14 cellular contexts compared by ENCODE assay signal in the genomic region with DNA sequence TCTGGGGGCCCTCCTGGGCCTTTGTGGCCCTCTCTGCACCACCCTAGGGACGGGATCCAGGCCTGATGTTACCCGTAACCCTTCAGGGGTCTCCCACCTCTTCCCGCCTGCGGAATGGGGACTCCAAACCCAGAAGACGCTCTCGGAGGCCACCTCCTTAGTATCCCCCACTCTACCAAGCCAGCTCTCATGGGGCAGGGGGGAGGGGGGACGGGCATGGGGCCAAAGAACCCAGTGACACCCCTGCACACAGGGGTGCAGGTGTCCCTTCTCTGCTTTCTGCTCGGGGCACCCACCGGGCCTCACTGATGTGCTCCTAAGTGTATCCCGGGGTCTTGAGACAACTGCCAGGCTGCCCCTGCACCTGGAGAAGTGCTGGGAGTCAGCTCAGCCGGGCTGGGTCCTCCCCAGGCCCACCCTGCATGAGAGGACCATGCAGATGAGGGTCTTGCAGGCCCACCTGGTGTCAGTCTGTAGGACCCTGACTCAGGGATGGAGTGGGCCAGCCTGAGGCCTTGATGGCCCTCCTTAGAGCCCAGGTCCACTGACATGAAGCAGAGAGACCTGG.
DNase-seq lines count a peak whose midpoint lies in the region; ATAC-seq, FAIRE-seq and TF ChIP-seq lines count a peak whose summit lies in the region.
"Had no signal": no experiment of that assay in that cellular context is flagged by ENCODE, and none has a peak within 500 bp of the region (broad histone marks: within the 10 kb centered on the region; RNA-seq: fewer than 3 reads in every experiment).

No MANE protein-coding gene starts in this region.

- no peak for FAIRE-seq in astrocyte (lab: Jason Lieb, UNC)
- FAIRE-seq: bronchial epithelial cell, GM18507, small intestine had no signal

- H3K9ac ChIP-seq in astrocyte (ENCODE audit: low read length) = peak overlapping the region; percentile 54

- DNase-seq in cardiac muscle cell (ENCODE audit: low read depth in 1 of 2, low spot score in 1 of 2) (no peak), Right ventricle myocardium superior (no peak), astrocyte (ENCODE audit: low read depth) (no peak), lower lobe of right lung (peak; percentile 30), activated gamma-delta T cell treated with Interleukin-2 at 50 U/mL for 16 hours (no peak), HEK293T (ENCODE audit: extremely low spot score) (no peak)
- DNase-seq in natural killer cell treated with Interleukin-12 subunit alpha and Interleukin-12 subunit beta and Interleukin-15 and Interleukin-18, amount 100 ng/mL, for 72 hours (ENCODE audit: low spot score) = no peak

- H3K9me3 ChIP-seq in cardiac muscle cell (ENCODE audit: low read depth) (no peaks in the 10 kb centered on the region), astrocyte (ENCODE audit: insufficient read depth, low read depth, low read length) (no peaks in the 10 kb centered on the region), lower lobe of right lung (no peaks in the 10 kb centered on the region)
- H3K9me3 ChIP-seq: uterus had no signal

- H3K27ac Mint-ChIP-seq in astrocyte (ENCODE audit: unreplicated experiment) = peak overlapping the region; percentile 34
- no peak overlapping the region for H3K27ac Mint-ChIP-seq in natural killer cell treated with Interleukin-12 subunit alpha and Interleukin-12 subunit beta and Interleukin-15 and Interleukin-18, amount 100 ng/mL, for 72 hours
- H3K27ac Mint-ChIP-seq: activated CD4-positive, alpha-beta memory T cell treated with anti-CD3 and anti-CD28 coated beads for 36 hours; naive thymus-derived CD4-positive, alpha-beta T cell had no signal

- CTCF ChIA-PET in HEK293T (lab: Yijun Ruan, JAX) = interaction anchor here (0.9 kb wide), 1 partner anchor 18 kb away, joined by 3 read pairs; no protein-coding TSS in a partner anchor

- H3K4me1 ChIP-seq in cardiac muscle cell (ENCODE audit: low read depth) = peaks cover 5% of the 10 kb centered on the region
- peaks cover 16% of the 10 kb centered on the region for H3K4me1 ChIP-seq in astrocyte (ENCODE audit: insufficient read depth, low read length)
- H3K4me1 ChIP-seq in lower lobe of right lung = peaks cover 5% of the 10 kb centered on the region
- H3K4me1 ChIP-seq: uterus had no signal

- H3K36me3 ChIP-seq in cardiac muscle cell (no peaks in the 10 kb centered on the region), astrocyte (ENCODE audit: insufficient read depth, low read length) (no peaks in the 10 kb centered on the region), lower lobe of right lung (no peaks in the 10 kb centered on the region)
- H3K36me3 ChIP-seq: uterus had no signal

- H3K27me3 Mint-ChIP-seq in astrocyte (ENCODE audit: low read depth, unreplicated experiment) = no peaks in the 10 kb centered on the region
- peaks cover 0 to 3% of the 10 kb centered on the region in 2 donors for H3K27me3 Mint-ChIP-seq in natural killer cell treated with Interleukin-12 subunit alpha and Interleukin-12 subunit beta and Interleukin-15 and Interleukin-18, amount 100 ng/mL, for 72 hours
- H3K27me3 Mint-ChIP-seq: naive thymus-derived CD4-positive, alpha-beta T cell had no signal

- H4K20me1 ChIP-seq in astrocyte (ENCODE audit: insufficient read depth, low read length) = no peaks in the 10 kb centered on the region

- no peaks in the 10 kb centered on the region for H3K9me3 Mint-ChIP-seq in astrocyte (ENCODE audit: unreplicated experiment)
- H3K9me3 Mint-ChIP-seq in natural killer cell treated with Interleukin-12 subunit alpha and Interleukin-12 subunit beta and Interleukin-15 and Interleukin-18, amount 100 ng/mL, for 72 hours = no peaks in the 10 kb centered on the region
- H3K9me3 Mint-ChIP-seq: activated CD4-positive, alpha-beta memory T cell treated with anti-CD3 and anti-CD28 coated beads for 36 hours; naive thymus-derived CD4-positive, alpha-beta T cell had no signal

- H3K27ac ChIP-seq in cardiac muscle cell (no peak overlapping the region), astrocyte (ENCODE audit: low read depth, low read length) (no peak overlapping the region), lower lobe of right lung (no peak overlapping the region), temporal lobe (ENCODE audit: low read depth, low read length) (peak overlapping the region; percentile 61)
- H3K27ac ChIP-seq: uterus had no signal

- H3K4me2 ChIP-seq in astrocyte (ENCODE audit: low read length) = peak overlapping the region; percentile 73

- POLR2A ChIA-PET in HEK293T (lab: Yijun Ruan, JAX) = no interaction called here

- no peak for ATAC-seq in Right ventricle myocardium superior (ENCODE audit: poor library complexity)
- ATAC-seq in lower lobe of right lung = no peak
- ATAC-seq in natural killer cell treated with Interleukin-12 subunit alpha and Interleukin-12 subunit beta and Interleukin-15 and Interleukin-18, amount 100 ng/mL, for 72 hours = no peak

- H3K79me2 ChIP-seq in astrocyte (ENCODE audit: insufficient read depth, low read length) = no peaks in the 10 kb centered on the region

- H2AFZ ChIP-seq in astrocyte (ENCODE audit: low read depth, low read length) = peak overlapping the region; percentile 66

- H3K4me1 Mint-ChIP-seq in astrocyte (ENCODE audit: low read depth, unreplicated experiment) = no peaks in the 10 kb centered on the region
- H3K4me1 Mint-ChIP-seq in natural killer cell treated with Interleukin-12 subunit alpha and Interleukin-12 subunit beta and Interleukin-15 and Interleukin-18, amount 100 ng/mL, for 72 hours (ENCODE audit: low read depth in 2 of 2) = no peaks in the 10 kb centered on the region
- H3K4me1 Mint-ChIP-seq: naive thymus-derived CD4-positive, alpha-beta T cell had no signal

- H3K36me3 Mint-ChIP-seq in astrocyte (ENCODE audit: low read depth, unreplicated experiment) = no peaks in the 10 kb centered on the region
- H3K36me3 Mint-ChIP-seq in natural killer cell treated with Interleukin-12 subunit alpha and Interleukin-12 subunit beta and Interleukin-15 and Interleukin-18, amount 100 ng/mL, for 72 hours = no peaks in the 10 kb centered on the region
- H3K36me3 Mint-ChIP-seq: activated CD4-positive, alpha-beta memory T cell treated with anti-CD3 and anti-CD28 coated beads for 36 hours; naive thymus-derived CD4-positive, alpha-beta T cell had no signal

- intact Hi-C loops in Right ventricle myocardium superior (cut with DNase I) = loop anchor here (2.0 to 10.0 kb wide), 2 partner anchors 16 to 132 kb away; no protein-coding TSS in a partner anchor
- intact Hi-C loops in lower lobe of right lung (cut with DNase I) = no loop called here

- H3K4me3 ChIP-seq in cardiac muscle cell (peak overlapping the region; percentile 18), astrocyte (ENCODE audit: insufficient read depth, low read depth, low read length) (no peak overlapping the region), lower lobe of right lung (no peak overlapping the region)
- H3K4me3 ChIP-seq: uterus had no signal

- no peaks in the 10 kb centered on the region for H3K27me3 ChIP-seq in cardiac muscle cell
- H3K27me3 ChIP-seq in astrocyte (ENCODE audit: insufficient read depth, low read length) = peaks cover 3% of the 10 kb centered on the region
- H3K27me3 ChIP-seq in lower lobe of right lung (ENCODE audit: low read depth) = peaks cover 6% of the 10 kb centered on the region
- H3K27me3 ChIP-seq: uterus had no signal

- TF ChIP-seq CTCF in cardiac muscle cell (IDR thresholded peaks at IDR 0.05; ENCODE audit: low read depth, low read length) (no peak), astrocyte (IDR thresholded peaks at IDR 0.05; ENCODE audit: insufficient read depth, low read depth, low read length) (no peak), lower lobe of right lung (IDR thresholded peaks at IDR 0.05) (no peak)

- no peak overlapping the region for H3K4me3 Mint-ChIP-seq in astrocyte (ENCODE audit: unreplicated experiment)
- no peak overlapping the region for H3K4me3 Mint-ChIP-seq in natural killer cell treated with Interleukin-12 subunit alpha and Interleukin-12 subunit beta and Interleukin-15 and Interleukin-18, amount 100 ng/mL, for 72 hours
- H3K4me3 Mint-ChIP-seq: activated CD4-positive, alpha-beta memory T cell treated with anti-CD3 and anti-CD28 coated beads for 36 hours had no signal

TF ChIP-seq in HEK293T, 16 proteins besides CTCF, POLR2A, EP300 and RAD21:
- no peak for TF ChIP-seq L3MBTL2 (conservative IDR thresholded peaks at IDR 0.05)
